In the genomic region with DNA sequence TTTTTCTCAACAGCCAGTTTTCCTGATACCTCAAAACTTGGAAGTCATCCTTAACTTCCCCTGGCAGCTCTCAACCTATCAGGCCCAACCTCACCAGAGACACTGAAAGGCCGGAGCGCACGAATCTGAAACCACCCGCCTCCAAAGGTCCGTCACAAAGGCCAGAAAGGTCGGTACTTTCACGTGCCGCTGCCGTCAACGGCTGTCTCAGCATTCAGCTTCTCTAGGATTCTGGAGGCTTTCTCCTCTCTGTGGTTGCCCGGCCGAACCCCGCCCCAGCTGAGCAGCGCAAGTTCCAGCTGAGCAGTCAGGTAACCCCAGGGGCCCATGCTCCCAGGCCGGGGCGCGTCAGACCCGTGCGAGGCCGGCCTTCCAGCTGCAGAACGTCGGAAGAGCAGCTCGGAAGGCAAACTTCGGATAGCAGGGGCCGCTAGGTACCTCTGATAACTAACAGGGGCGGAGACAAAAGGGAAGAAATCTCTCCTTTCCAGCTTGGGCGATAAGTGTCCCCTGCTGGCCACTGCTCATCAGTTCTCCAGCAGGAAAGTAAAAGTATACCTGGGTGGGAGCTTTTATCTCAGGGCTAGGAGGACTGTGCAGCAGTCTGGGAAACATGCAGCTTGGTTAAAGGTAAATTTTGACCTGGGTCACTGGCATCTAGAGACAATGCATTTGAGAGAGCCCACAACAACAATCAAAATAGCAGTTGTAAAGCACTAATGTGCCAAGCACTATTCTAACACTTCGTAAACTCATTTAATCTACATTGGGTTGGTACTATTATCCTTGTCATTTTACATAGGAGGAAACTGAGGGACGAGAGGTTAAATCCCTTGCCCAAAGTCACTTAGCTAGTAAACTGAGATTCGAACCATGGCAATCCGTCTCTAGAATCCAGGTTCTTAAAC, we compare ENCODE assay signal across 8 cellular contexts. TPM values are rescaled to one million over a fixed set of nuclear protein-coding genes. Genes with fewer than 3 reads are reported as not detected.
DNase-seq lines count a peak whose midpoint lies in the region; ATAC-seq and TF ChIP-seq lines count a peak whose summit lies in the region.

No MANE protein-coding gene starts in this region.

- peak; percentile 66 to 68 for TF ChIP-seq RAD21 in liver (IDR thresholded peaks at IDR 0.05)

- no peaks in the 10 kb centered on the region for H3K27me3 ChIP-seq in KMS-11 (ENCODE audit: insufficient read depth, low read depth)
- no peaks in the 10 kb centered on the region for H3K27me3 ChIP-seq in ectodermal cell (ENCODE audit: control insufficient read depth, insufficient read depth, low read length, poor library complexity, severe bottlenecking)
- H3K27me3 ChIP-seq in liver (ENCODE audit: control insufficient read depth in 4 of 4, insufficient read depth in 4 of 4, low read length in 3 of 4), result no peaks in the 10 kb centered on the region

- H3K4me2 ChIP-seq in KMS-11, result peak overlapping the region; percentile 17; the same call in 1 of the 2 replicates

- H2AFZ ChIP-seq in KMS-11 (ENCODE audit: low read depth), result peak overlapping the region; percentile 42; the same call in 1 of the 2 replicates

- H3K79me2 ChIP-seq in KMS-11 (ENCODE audit: insufficient read depth, low read depth), result no peaks in the 10 kb centered on the region

- H3K27ac ChIP-seq in KMS-11, result no peak overlapping the region; the same call in 1 of the 2 replicates
- peak overlapping the region; percentile 81 for H3K27ac ChIP-seq in VCaP
- peak overlapping the region; percentile 41 for H3K27ac ChIP-seq in ectodermal cell (ENCODE audit: insufficient read depth, low read depth, low read length, poor library complexity, severe bottlenecking)
- peak overlapping the region; percentile 63 to 79 for H3K27ac ChIP-seq in liver (ENCODE audit: low read depth in 1 of 2, low read length in 2 of 2)

- 11 to 12% methylated on average over 31 of the region's 31 CpGs for WGBS in ectodermal cell, 2 experiments
- 15% methylated on average over 31 of the region's 31 CpGs for WGBS in liver

- H4K20me1 ChIP-seq in KMS-11 (ENCODE audit: insufficient read depth), result no peaks in the 10 kb centered on the region

- ATAC-seq in GM21723 (IDR thresholded peaks at IDR 0.05; ENCODE audit: unreplicated experiment), result peak; percentile 92

- TF ChIP-seq CTCF in KMS-11 (conservative IDR thresholded peaks at IDR 0.05; ENCODE audit: low read depth, low read length) (0 out of 2 replicates have a peak, but pooled peaks have one; percentile 17), VCaP (conservative IDR thresholded peaks at IDR 0.05) (peak; percentile 93), liver (IDR thresholded peaks at IDR 0.05; ENCODE audit: low read depth, low read length, missing input control) (peak; percentile 46)

- H3K9ac ChIP-seq in KMS-11 (no peak overlapping the region), liver (ENCODE audit: low read depth in 1 of 2, low read length in 2 of 2) (peak overlapping the region; percentile 35 to 82)

- peak; percentile 9 for DNase-seq in stimulated activated CD4-positive, alpha-beta T cell treated with anti-CD3 and anti-CD28 coated beads, Interleukin-2, amount 100 ng/mL, for 4 hours (ENCODE audit: low read depth)
- DNase-seq in GOT3 (lab: John Stamatoyannopoulos, UW), result no peak

- H3K4me1 ChIP-seq in KMS-11 (ENCODE audit: low read depth, poor library complexity, severe bottlenecking) (no peaks in the 10 kb centered on the region), ectodermal cell (ENCODE audit: control insufficient read depth, insufficient read depth, low read length) (no peaks in the 10 kb centered on the region), liver (ENCODE audit: control insufficient read depth in 4 of 4, insufficient read depth in 4 of 4, low read length in 3 of 4) (peaks cover 0 to 15% (median 7%) of the 10 kb centered on the region in 4 donors)

- H3K36me3 ChIP-seq in KMS-11 (ENCODE audit: insufficient read depth), result no peaks in the 10 kb centered on the region
- H3K36me3 ChIP-seq in ectodermal cell (ENCODE audit: control insufficient read depth, insufficient read depth, low read length), result peaks cover 49% of the 10 kb centered on the region
- H3K36me3 ChIP-seq in liver (ENCODE audit: control insufficient read depth in 4 of 4, insufficient read depth in 3 of 4, low read depth in 1 of 4, low read length in 3 of 4), result peaks cover 0 to 29% (median 7%) of the 10 kb centered on the region in 4 donors

- H3K9me3 ChIP-seq in ectodermal cell (ENCODE audit: control insufficient read depth, low read length) (no peaks in the 10 kb centered on the region), liver (ENCODE audit: control insufficient read depth in 4 of 4, low read length in 3 of 4) (no peaks in the 10 kb centered on the region)

- H3K4me3 ChIP-seq in GM08714 (ENCODE audit: low read length) (peak overlapping the region; percentile 60; the same call in 1 of the 2 replicates), KMS-11 (IDR thresholded peaks at IDR 0.05; ENCODE audit: insufficient read depth, low read depth, low read length) (no peak overlapping the region), ectodermal cell (ENCODE audit: insufficient read depth, low read depth, low read length) (peak overlapping the region; percentile 54), liver (ENCODE audit: low read depth in 1 of 3, low read length in 3 of 3) (peak overlapping the region; percentile 52 to 77 (median 63))

TF ChIP-seq in liver, 16 proteins besides CTCF, POLR2A, EP300 and RAD21 (continues in another document):
- TF ChIP-seq YY1 (IDR thresholded peaks at IDR 0.05) (peak; percentile 71), SP1 (IDR thresholded peaks at IDR 0.05) (peak; percentile 62), GABPA (IDR thresholded peaks at IDR 0.05 in 1 of 2, conservative IDR thresholded peaks at IDR 0.05 in 1 of 2) (peak; percentile 60 to 90), ZBTB33 (IDR thresholded peaks at IDR 0.05) (peak; percentile 67), REST (IDR thresholded peaks at IDR 0.05) (no peak), EGR1 (IDR thresholded peaks at IDR 0.05; ENCODE audit: low read depth in 2 of 2) (no peak), RXRA (IDR thresholded peaks at IDR 0.05) (peak; percentile 60 to 64)
- TF ChIP-seq, protein P1, sequence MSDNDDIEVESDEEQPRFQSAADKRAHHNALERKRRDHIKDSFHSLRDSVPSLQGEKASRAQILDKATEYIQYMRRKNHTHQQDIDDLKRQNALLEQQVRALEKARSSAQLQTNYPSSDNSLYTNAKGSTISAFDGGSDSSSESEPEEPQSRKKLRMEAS (IDR thresholded peaks at IDR 0.05), result peak; percentile 93

RNA-seq across cellular contexts. Expression of gene ZSCAN12, which starts 16.1 kb away (rescaled TPM):
- 12.3 TPM for polyA plus RNA-seq in ectodermal cell (2013, experiment 1 of 4)
- polyA plus RNA-seq in ectodermal cell (2013, experiment 2 of 4), result 13.3 TPM
- polyA plus RNA-seq in ectodermal cell (2013, experiment 3 of 4), result 11.2 TPM
- 12.1 TPM for polyA plus RNA-seq in ectodermal cell (2013, experiment 4 of 4)
- total RNA-seq in liver, result 1 to 10 TPM; 3.0 to 3.9 TPM
- under 1 TPM; 0.46 to 0.97 TPM for polyA plus RNA-seq in liver

RNA-seq across cellular contexts. Expression of gene ZKSCAN3, which starts 33.7 kb away (rescaled TPM):
- polyA plus RNA-seq in ectodermal cell (2013, experiment 1 of 4), result 8.4 TPM
- polyA plus RNA-seq in ectodermal cell (2013, experiment 2 of 4), result 8.9 TPM
- polyA plus RNA-seq in ectodermal cell (2013, experiment 3 of 4), result 6.2 TPM
- 7.1 TPM for polyA plus RNA-seq in ectodermal cell (2013, experiment 4 of 4)
- total RNA-seq in liver, result 1 to 10 TPM; 2.8 to 8.8 TPM
- polyA plus RNA-seq in liver, result 1 to 10 TPM in 1 of 2 donors, under 1 TPM in 1; 0.93 to 1.1 TPM

RNA-seq across cellular contexts. Expression of gene ZSCAN31, which starts 47.5 kb away (rescaled TPM):
- polyA plus RNA-seq in ectodermal cell (2013, experiment 1 of 4), result 5.2 TPM
- 6.8 TPM for polyA plus RNA-seq in ectodermal cell (2013, experiment 2 of 4)
- polyA plus RNA-seq in ectodermal cell (2013, experiment 3 of 4), result 6.0 TPM
- 6.0 TPM for polyA plus RNA-seq in ectodermal cell (2013, experiment 4 of 4)
- total RNA-seq in liver, result 10 to 100 TPM in 1 of 2 donors, 1 to 10 TPM in 1; 3.9 to 10.2 TPM
- 1 to 10 TPM; 3.3 to 3.4 TPM for polyA plus RNA-seq in liver

RNA-seq across cellular contexts. Expression of gene ZSCAN23, which starts 59.8 kb away (rescaled TPM):
- polyA plus RNA-seq in ectodermal cell (2013, experiment 1 of 4), result 15.4 TPM
- polyA plus RNA-seq in ectodermal cell (2013, experiment 2 of 4), result 16.3 TPM
- 9.7 TPM for polyA plus RNA-seq in ectodermal cell (2013, experiment 3 of 4)
- polyA plus RNA-seq in ectodermal cell (2013, experiment 4 of 4), result 12.5 TPM
- total RNA-seq in liver, result under 1 TPM; 0.42 to 0.65 TPM
- under 1 TPM in 1 of 2 donors, not detected in 1; 0.06 TPM for polyA plus RNA-seq in liver

Comparison
In these comparisons a context has a peak if more than half of its experiments do, and no peak if none do; other contexts are left out.
1. CTCF ChIP-seq: peak in every context shown above with its lines; median percentile 93 in VCaP; 46 in liver; 17 in KMS-11.